Comparison of ENCODE assay signal across 13 cellular contexts in the genomic region with DNA sequence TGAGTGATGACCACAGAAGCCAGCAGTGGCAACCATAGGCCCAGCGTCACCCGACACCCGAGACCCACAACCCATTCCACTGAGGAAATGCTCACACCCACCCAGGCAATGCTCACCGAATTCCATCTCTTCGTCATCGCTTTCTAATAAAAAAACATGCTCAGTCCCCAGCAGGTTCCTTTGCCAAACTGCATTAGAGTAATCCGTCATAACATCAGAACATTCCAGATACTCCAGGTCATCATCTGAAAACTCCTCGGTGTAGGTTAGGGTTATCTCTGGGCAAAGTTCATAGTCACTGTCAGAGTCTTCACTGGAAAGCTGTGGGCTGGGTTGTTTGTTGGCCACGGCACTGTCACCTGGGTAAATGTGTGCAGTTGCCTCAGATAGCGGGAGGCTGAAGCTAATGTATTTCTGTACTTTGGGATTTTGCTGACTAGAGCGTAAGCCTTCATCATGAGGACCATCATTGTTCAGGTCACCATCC. TPM values are rescaled to one million over a fixed set of nuclear protein-coding genes. Genes with fewer than 3 reads are reported as not detected.
DNase-seq lines count a peak whose midpoint lies in the region; ATAC-seq and TF ChIP-seq lines count a peak whose summit lies in the region.
"Had no signal": no experiment of that assay in that cellular context is flagged by ENCODE, and none has a peak within 500 bp of the region (broad histone marks: within the 10 kb centered on the region; RNA-seq: fewer than 3 reads in every experiment).

No MANE protein-coding gene starts in this region.

- DNase-seq in ELF-1 (ENCODE audit: low read depth, low spot score) (peak; percentile 17), M059J (ENCODE audit: low read depth) (peak; percentile 96), fibroblast of pulmonary artery (ENCODE audit: low read depth) (peak; percentile 49), renal cortical epithelial cell (ENCODE audit: low read depth) (peak; percentile 40), GM10266 (ENCODE audit: extremely low spot score) (no peak)
- DNase-seq: activated T-cell treated with anti-CD3 and anti-CD28 coated beads, Interleukin-2, amount 50 U/mL, for 4 hours; NCI-H146 had no signal

- TF ChIP-seq CTCF in fibroblast of pulmonary artery (IDR thresholded peaks at IDR 0.05; ENCODE audit: low read length, missing control alignments) = no peak
- TF ChIP-seq CTCF in GM10266 (IDR thresholded peaks at IDR 0.05; ENCODE audit: control insufficient read depth, insufficient read depth, low read depth, missing control alignments) = no peak

- no peak overlapping the region for H3K4me3 ChIP-seq in fibroblast of pulmonary artery (replicated peaks; ENCODE audit: low read depth, low read length)
- H3K4me3 ChIP-seq: vagina had no signal

- ATAC-seq in HG02852 (IDR thresholded peaks at IDR 0.05; ENCODE audit: unreplicated experiment) (no peak), GM21447 (IDR thresholded peaks at IDR 0.05; ENCODE audit: unreplicated experiment) (no peak)
- ATAC-seq: HCT116 had no signal

RNA-seq across cellular contexts. Expression of a gene that starts 49.3 kb away (rescaled TPM):
- total RNA-seq in M059J (2014; rRNA removed; shearing (Covaris generic)) = 38.7 and 73.1 TPM in 2 replicates
- 34.8 and 124 TPM in 2 replicates for total RNA-seq in renal cortical epithelial cell
- total RNA-seq: dermis microvascular lymphatic vessel endothelial cell, OCI-LY7 had no signal
